Comparison of ENCODE assay signal across 8 cellular contexts in genomic region chr16:67245674-67246080, GRCh38. TPM values are rescaled to one million over a fixed set of nuclear protein-coding genes. Genes with fewer than 3 reads are reported as not detected.
A peak's percentile ranks its signal among the peaks of the same experiment; 100 is the strongest.
DNase-seq lines count a peak whose midpoint lies in the region; ATAC-seq and TF ChIP-seq lines count a peak whose summit lies in the region.

No MANE protein-coding gene starts in this region.

- no peak for TF ChIP-seq POLR2A in transverse colon (IDR thresholded peaks at IDR 0.05)

- H3K27me3 ChIP-seq in lower lobe of right lung (ENCODE audit: low read depth) (peaks cover 10% of the 10 kb centered on the region), transverse colon (peaks cover 28% of the 10 kb centered on the region)

- 11% methylated on average over 6 of the region's 8 CpGs; no CpG with 5 or more reads in 1 of the 2 donors for WGBS in transverse colon (ENCODE audit: low coverage in 1 of 2), 2 donors

- H3K36me3 ChIP-seq in lower lobe of right lung (no peaks in the 10 kb centered on the region), transverse colon (no peaks in the 10 kb centered on the region)

- H3K4me3 ChIP-seq in astrocyte of the cerebellum (ENCODE audit: low read depth, low read length) (peak overlapping the region; percentile 91), lower lobe of right lung (peak overlapping the region; percentile 99), transverse colon (peak overlapping the region; percentile 57 to 84 (median 63))

- TF ChIP-seq EP300 in transverse colon (IDR thresholded peaks at IDR 0.05; ENCODE audit: low read depth): no peak

- in situ Hi-C loops in astrocyte of the cerebellum (cut with HindIII; ENCODE audit: low sequenced_read_pairs) (no loop called here), transverse colon (cut with MboI; ENCODE audit: low pct_ligation_motif_present in 1 of 4, low pct_unique_long_range_greater_than_20kb in 1 of 4, low sequenced_read_pairs in 3 of 4) (no loop called here)

- H3K4me1 ChIP-seq in lower lobe of right lung (peaks cover 76% of the 10 kb centered on the region), transverse colon (peaks cover 39 to 69% (median 63%) of the 10 kb centered on the region in 4 donors)

- TF ChIP-seq CTCF in astrocyte of the cerebellum (IDR thresholded peaks at IDR 0.05; ENCODE audit: low read depth, low read length, missing control alignments) (no peak), lower lobe of right lung (IDR thresholded peaks at IDR 0.05) (no peak), transverse colon (IDR thresholded peaks at IDR 0.05) (no peak)

- peak overlapping the region; percentile 93 for H3K27ac ChIP-seq in lower lobe of right lung
- H3K27ac ChIP-seq in transverse colon: peak overlapping the region; percentile 94 to 95 (median 94)

- intact Hi-C loops in lower lobe of right lung (cut with DNase I): no loop called here
- intact Hi-C loops in transverse colon (cut with DNase I; ENCODE audit: low total_unique reads): no loop called here

- ATAC-seq in lower lobe of right lung (no peak), GM21381 (IDR thresholded peaks at IDR 0.05; ENCODE audit: unreplicated experiment) (no peak)

- H3K9me3 ChIP-seq in lower lobe of right lung: no peaks in the 10 kb centered on the region
- no peaks in the 10 kb centered on the region for H3K9me3 ChIP-seq in transverse colon

- DNase-seq in activated effector memory CD4-positive, alpha-beta T cell treated with anti-CD3 and anti-CD28 coated beads, Interleukin-2, amount 50 U/mL, for 16 hours: peak; percentile 54
- DNase-seq in activated effector memory CD4-positive, alpha-beta T cell treated with Interleukin-2 at 50 U/mL for 16 hours: no peak
- DNase-seq in astrocyte of the cerebellum (ENCODE audit: low read depth) (no peak), lower lobe of right lung (no peak), transverse colon (no peak), GM03348 (ENCODE audit: low spot score) (no peak), OCI-M2 (lab: John Stamatoyannopoulos, UW; ENCODE audit: unreplicated experiment) (no peak)

RNA-seq across cellular contexts. Expression of gene FHOD1, which starts 1.6 kb away (rescaled TPM):
- total RNA-seq in lower lobe of right lung (67.7 TPM), transverse colon (100 to 1,000 TPM in 1 of 4 donors, 10 to 100 TPM in 3; 25.1 to 177 (median 33.6) TPM)

RNA-seq across cellular contexts. Expression of gene SLC9A5, which starts 3.1 kb away (rescaled TPM):
- 2.8 TPM for total RNA-seq in lower lobe of right lung
- total RNA-seq in transverse colon: 1 to 10 TPM in 3 of 4 donors, under 1 TPM in 1; 0.55 to 4.5 (median 1.5) TPM

RNA-seq across cellular contexts. Expression of gene TMEM208, which starts 18.7 kb away (rescaled TPM):
- total RNA-seq in lower lobe of right lung (33.1 TPM), transverse colon (10 to 100 TPM in 3 of 4 donors, not detected in 1; 29.5 to 50.2 (median 39.3) TPM)

RNA-seq across cellular contexts. Expression of gene PLEKHG4, which starts 33.7 kb away (rescaled TPM):
- total RNA-seq in lower lobe of right lung (12.4 TPM), transverse colon (10 to 100 TPM in 2 of 4 donors, 1 to 10 TPM in 1, under 1 TPM in 1; 0.80 to 12.2 (median 8.7) TPM)

RNA-seq across cellular contexts. Expression of gene ELMO3, which starts 46.7 kb away (rescaled TPM):
- total RNA-seq in lower lobe of right lung (14.9 TPM), transverse colon (10 to 100 TPM; 61.0 to 91.5 (median 77.7) TPM)
